8 cellular contexts compared by ENCODE assay signal in the genomic region with DNA sequence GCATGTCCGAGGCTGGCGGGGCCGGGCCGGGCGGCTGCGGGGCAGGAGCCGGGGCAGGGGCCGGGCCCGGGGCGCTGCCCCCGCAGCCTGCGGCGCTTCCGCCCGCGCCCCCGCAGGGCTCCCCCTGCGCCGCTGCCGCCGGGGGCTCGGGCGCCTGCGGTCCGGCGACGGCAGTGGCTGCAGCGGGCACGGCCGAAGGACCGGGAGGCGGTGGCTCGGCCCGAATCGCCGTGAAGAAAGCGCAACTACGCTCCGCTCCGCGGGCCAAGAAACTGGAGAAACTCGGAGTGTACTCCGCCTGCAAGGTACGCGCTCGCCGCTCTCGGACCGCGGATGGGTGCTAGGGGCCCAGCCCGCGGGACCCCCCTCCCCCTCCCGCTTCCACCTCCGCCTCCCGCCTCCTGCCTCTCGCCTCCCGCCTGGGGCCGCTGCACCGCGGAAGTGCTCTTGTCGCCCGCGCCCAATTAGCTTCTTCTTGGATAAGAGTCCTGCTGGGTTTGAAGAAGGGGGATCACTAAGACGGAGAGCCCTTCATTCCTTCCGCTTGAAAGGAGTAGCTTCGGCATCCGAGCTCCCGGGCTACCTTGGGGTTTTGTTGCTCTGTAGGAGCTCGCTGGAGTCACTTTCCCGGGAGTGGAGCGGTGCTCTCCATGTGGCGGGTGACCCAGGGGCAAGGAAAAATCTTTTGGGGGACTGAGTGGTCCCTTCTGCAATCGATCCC. TPM values are rescaled to one million over a fixed set of nuclear protein-coding genes. Genes with fewer than 3 reads are reported as not detected.
DNase-seq lines count a peak whose midpoint lies in the region; ATAC-seq, FAIRE-seq and TF ChIP-seq lines count a peak whose summit lies in the region.

No MANE protein-coding gene starts in this region.

- H3K4me3 ChIP-seq in LNCaP clone FGC (ENCODE audit: low read depth, low read length) (peak overlapping the region; percentile 73), vagina (peak overlapping the region; percentile 90)

- H3K4me1 ChIP-seq in vagina, result peaks cover 45% of the 10 kb centered on the region

- peaks cover 26% of the 10 kb centered on the region for H3K4me1 Mint-ChIP-seq in progenitor cell of endocrine pancreas (ENCODE audit: low read depth)

- no peaks in the 10 kb centered on the region for H3K9me3 ChIP-seq in vagina

- peak; percentile 22 for TF ChIP-seq POLR2A in GM10847 (IDR thresholded peaks at IDR 0.05; ENCODE audit: extremely low read depth, insufficient read length)
- TF ChIP-seq POLR2A in H54 (IDR thresholded peaks at IDR 0.05; ENCODE audit: low read depth, low read length), result peak; percentile 22; the same call in 1 of the 2 replicates
- peak in 1 of 2 donors; percentile 28 for TF ChIP-seq POLR2A in vagina (IDR thresholded peaks at IDR 0.05)

- H3K27ac ChIP-seq in angular gyrus (ENCODE audit: low read depth, low read length) (peak overlapping the region; percentile 82), vagina (peak overlapping the region; percentile 95)

- no peak for FAIRE-seq in H54 (lab: Jason Lieb, UNC)

- intact Hi-C loops in left ventricle myocardium superior (cut with micrococcal nuclease), result no loop called here
- intact Hi-C loops in vagina (cut with DNase I), result loop anchor here (5.0 kb wide), 1 partner anchor 147 kb away; the partner anchor contains the start of gene SGO1

- no peaks in the 10 kb centered on the region for H3K9me3 Mint-ChIP-seq in progenitor cell of endocrine pancreas (ENCODE audit: low read depth)

- peak overlapping the region; percentile 93 for H3K27ac Mint-ChIP-seq in progenitor cell of endocrine pancreas

- no peaks in the 10 kb centered on the region for H3K27me3 ChIP-seq in vagina

- no peaks in the 10 kb centered on the region for H3K27me3 Mint-ChIP-seq in progenitor cell of endocrine pancreas

- DNase-seq in H54 (ENCODE audit: insufficient read length, low spot score), result peak; percentile 56
- peak; percentile 14 for DNase-seq in LNCaP clone FGC (ENCODE audit: low read depth)
- DNase-seq in T-helper 1 cell, result peak; percentile 57 to 83 (median 62)
- peak; percentile 88 for DNase-seq in left ventricle myocardium superior
- DNase-seq in progenitor cell of endocrine pancreas (ENCODE audit: low spot score, unreplicated experiment), result peak; percentile 49
- DNase-seq in vagina (ENCODE audit: extremely low spot score in 2 of 2), result peak in 1 of 2 donors; percentile 83

- TF ChIP-seq CTCF in LNCaP clone FGC (IDR thresholded peaks at IDR 0.05; ENCODE audit: control insufficient read depth, extremely low read depth, insufficient read depth) (peak; percentile 55), progenitor cell of endocrine pancreas (IDR thresholded peaks at IDR 0.05; ENCODE audit: unreplicated experiment) (no peak), vagina (IDR thresholded peaks at IDR 0.05) (no peak)

- H3K36me3 Mint-ChIP-seq in progenitor cell of endocrine pancreas (ENCODE audit: insufficient read depth), result no peaks in the 10 kb centered on the region

- peak; percentile 69 for ATAC-seq in left ventricle myocardium superior

- peak overlapping the region; percentile 89 for H3K4me3 Mint-ChIP-seq in progenitor cell of endocrine pancreas (ENCODE audit: low read depth)

- no peaks in the 10 kb centered on the region for H3K36me3 ChIP-seq in vagina

RNA-seq across cellular contexts. Expression of gene KAT2B, which starts 0.4 kb away (rescaled TPM):
- total RNA-seq in left ventricle myocardium superior (111 TPM), progenitor cell of endocrine pancreas (12.9 and 17.1 TPM in 2 replicates), vagina (41.0 TPM)

RNA-seq across cellular contexts. Expression of gene PP2D1, which starts 28.6 kb away (rescaled TPM):
- total RNA-seq in left ventricle myocardium superior, result not detected
- not detected in 2 replicates for total RNA-seq in progenitor cell of endocrine pancreas
- total RNA-seq in vagina, result not detected
